In genomic region chr5:126449751-126450271, GRCh38 we compare ENCODE assay signal across 1 cellular context.
TF ChIP-seq lines count a peak whose summit lies in the region.

No MANE protein-coding gene starts in this region.

TF ChIP-seq in IMR-90, 13 proteins besides CTCF, POLR2A, EP300 and RAD21 (continued from another document):
- TF ChIP-seq ELK1 (IDR thresholded peaks at IDR 0.05; ENCODE audit: borderline replicate concordance, low read depth, low read length) (no peak), FOS (IDR thresholded peaks at IDR 0.05; ENCODE audit: low read depth, low read length) (no peak), CEBPB (IDR thresholded peaks at IDR 0.05; ENCODE audit: low read depth, low read length) (no peak)
